ENCODE assay signal across 31 cellular contexts in the genomic region with DNA sequence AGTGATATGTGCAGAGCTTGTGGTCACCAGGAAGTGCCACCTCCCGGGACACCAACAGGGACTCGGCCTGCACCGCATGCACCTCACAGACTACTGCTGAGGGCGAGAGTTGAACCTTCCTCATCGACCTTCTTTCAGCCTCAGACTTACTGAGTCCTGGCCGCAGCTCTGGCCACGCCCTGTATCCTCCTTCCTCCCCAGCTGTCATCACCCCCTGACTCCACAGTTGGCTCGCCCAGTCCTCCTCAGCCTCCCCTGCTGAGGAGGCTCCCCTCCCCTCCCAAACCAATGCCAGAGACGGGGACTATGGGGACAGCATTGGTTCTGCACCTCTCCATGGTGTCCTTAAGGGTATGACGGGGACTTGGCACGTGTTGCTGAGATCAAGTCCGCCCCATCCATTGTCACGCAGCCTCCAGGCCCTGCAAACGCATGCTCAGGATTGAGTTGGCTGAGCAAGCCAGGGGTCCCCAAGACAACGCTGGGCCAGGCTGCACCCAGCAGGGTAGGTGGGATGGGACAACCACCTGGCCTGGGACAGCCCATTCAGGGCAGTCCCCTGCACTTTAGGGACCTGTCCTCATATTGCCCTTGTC.
"Had no signal": no experiment of that assay in that cellular context is flagged by ENCODE, and none has a peak within 500 bp of the region (broad histone marks: within the 10 kb centered on the region; RNA-seq: fewer than 3 reads in every experiment).

No MANE protein-coding gene starts in this region.

- H3K4me2 ChIP-seq: SK-N-SH had no signal

- DNase-seq: activated CD4-positive, alpha-beta memory T cell treated with anti-CD3 and anti-CD28 coated beads, Interleukin-2, amount 10 ng/mL, durations not matched to agents 7 days and 5 days; activated CD4-positive, alpha-beta T cell treated with anti-CD3 and anti-CD28 coated beads for 4 hours; activated gamma-delta T cell treated with Interleukin-2 at 50 U/mL for 16 hours; activated naive CD4-positive, alpha-beta T cell treated with anti-CD3 and anti-CD28 coated beads for 36 hours; activated T-cell treated with anti-CD3 and anti-CD28 coated beads, Interleukin-2, amount 50 U/mL, for 24 hours; adrenal gland; body of pancreas; Kasumi-1; KG1; MM.1S; MV-4-11; NCI-H1092; NCI-H1436 treated with DMSO at 0.1 percent for 48 hours; NCI-H1694 treated with DMSO at 0.1 percent for 48 hours; NCI-H2029; NCI-H345; NCI-H524 treated with DMSO at 0.1 percent for 48 hours; NK-92 treated with Interleukin-12 subunit alpha and Interleukin-12 subunit beta, amount 100 ng/mL, for 24 hours; OCI-M1; SHP77 treated with DMSO at 0.1 percent for 48 hours; SK-N-SH had no signal

- H3K4me1 Mint-ChIP-seq: activated CD4-positive, alpha-beta memory T cell treated with anti-CD3 and anti-CD28 coated beads, Interleukin-2, amount 10 ng/mL, durations not matched to agents 7 days and 5 days; WTC11 had no signal

- H3K4me3 ChIP-seq: adrenal gland, body of pancreas, breast epithelium, SJSA1 had no signal

- H3K27ac ChIP-seq: adrenal gland, body of pancreas, breast epithelium, SJSA1 had no signal

- H3K9ac ChIP-seq: SK-N-SH had no signal

- H3K9me3 Mint-ChIP-seq: activated naive CD4-positive, alpha-beta T cell treated with anti-CD3 and anti-CD28 coated beads for 36 hours; activated T-cell treated with anti-CD3 and anti-CD28 coated beads, Interleukin-2, amount 50 U/mL, for 24 hours; T-helper 2 cell treated with Interferon-gamma antibody and Interleukin-4, amounts not matched to agents 5 μg/mL and 100 μg/mL, for 36 hours had no signal

- H3K4me3 Mint-ChIP-seq: activated CD4-positive, alpha-beta memory T cell treated with anti-CD3 and anti-CD28 coated beads, Interleukin-2, amount 10 ng/mL, durations not matched to agents 7 days and 5 days; activated naive CD4-positive, alpha-beta T cell treated with anti-CD3 and anti-CD28 coated beads for 36 hours; activated T-cell treated with anti-CD3 and anti-CD28 coated beads, Interleukin-2, amount 50 U/mL, for 24 hours; T-helper 1 cell treated with Interleukin-12 subunit alpha and Interleukin-12 subunit beta and Interleukin-4 antibody, amounts not matched to agents 30 μg/mL and 1 μg/mL, for 36 hours; T-helper 2 cell treated with Interferon-gamma antibody and Interleukin-4, amounts not matched to agents 5 μg/mL and 100 μg/mL, for 36 hours; WTC11 had no signal

- H3K27me3 Mint-ChIP-seq: activated CD4-positive, alpha-beta memory T cell treated with anti-CD3 and anti-CD28 coated beads, Interleukin-2, amount 10 ng/mL, durations not matched to agents 7 days and 5 days; activated T-cell treated with anti-CD3 and anti-CD28 coated beads, Interleukin-2, amount 50 U/mL, for 24 hours had no signal

- H3K9me3 ChIP-seq: adrenal gland, body of pancreas, breast epithelium, SJSA1, SK-N-SH had no signal

- ATAC-seq: activated CD4-positive, CD25-positive, alpha-beta regulatory T cell treated with anti-CD3 and anti-CD28 coated beads, Interleukin-2, amount 50 U/mL, for 24 hours; activated naive CD4-positive, alpha-beta T cell treated with anti-CD3 and anti-CD28 coated beads, Interleukin-2, amount 50 U/mL, for 72 hours; body of pancreas; WTC11 had no signal

- H3K36me3 ChIP-seq: adrenal gland, breast epithelium, SJSA1 had no signal

- H3K4me1 ChIP-seq: adrenal gland, body of pancreas, breast epithelium, SJSA1 had no signal

- H3K36me3 Mint-ChIP-seq: activated naive CD4-positive, alpha-beta T cell treated with anti-CD3 and anti-CD28 coated beads, Interleukin-2, amount 50 U/mL, for 72 hours; WTC11 had no signal

- H3K27me3 ChIP-seq: adrenal gland, body of pancreas, breast epithelium, SJSA1 had no signal

- FAIRE-seq: astrocyte, TTC549 had no signal

- H3K27ac Mint-ChIP-seq: activated CD4-positive, alpha-beta memory T cell treated with anti-CD3 and anti-CD28 coated beads, Interleukin-2, amount 10 ng/mL, durations not matched to agents 7 days and 5 days; activated naive CD4-positive, alpha-beta T cell treated with anti-CD3 and anti-CD28 coated beads for 36 hours; activated T-cell treated with anti-CD3 and anti-CD28 coated beads, Interleukin-2, amount 50 U/mL, for 24 hours; activated T-helper 2 cell treated with anti-CD3 and anti-CD28 coated beads, Interferon-gamma antibody, Interleukin-2, Interleukin-4, amounts not matched to agents 10 μg/mL and 5 μg/mL and 100 μg/mL, durations not matched to agents 14 hours and 24 hours and 36 hours; T-helper 1 cell treated with Interleukin-12 subunit alpha and Interleukin-12 subunit beta and Interleukin-4 antibody, amounts not matched to agents 30 μg/mL and 1 μg/mL, for 36 hours; T-helper 2 cell treated with Interferon-gamma antibody and Interleukin-4, amounts not matched to agents 5 μg/mL and 100 μg/mL, for 36 hours; WTC11 had no signal
